In genomic region chr17:66098040-66098439, GRCh38 we compare ENCODE assay signal across 20 cellular contexts.
A peak's percentile ranks its signal among the peaks of the same experiment; 100 is the strongest.
DNase-seq lines count a peak whose midpoint lies in the region; ATAC-seq, FAIRE-seq and TF ChIP-seq lines count a peak whose summit lies in the region.
"Had no signal": no experiment of that assay in that cellular context is flagged by ENCODE, and none has a peak within 500 bp of the region (broad histone marks: within the 10 kb centered on the region; RNA-seq: fewer than 3 reads in every experiment).

No MANE protein-coding gene starts in this region.

- peaks cover 10% of the 10 kb centered on the region for H3K36me3 Mint-ChIP-seq in astrocyte (ENCODE audit: low read depth, unreplicated experiment)
- H3K36me3 Mint-ChIP-seq: CD4-positive, alpha-beta memory T cell had no signal

- no peaks in the 10 kb centered on the region for H3K9me3 ChIP-seq in astrocyte (ENCODE audit: insufficient read depth, low read depth, low read length)
- H3K9me3 ChIP-seq: BE2C had no signal

- no peaks in the 10 kb centered on the region for H3K27me3 Mint-ChIP-seq in astrocyte (ENCODE audit: low read depth, unreplicated experiment)
- H3K27me3 Mint-ChIP-seq: CD4-positive, alpha-beta memory T cell had no signal

- no peaks in the 10 kb centered on the region for H3K4me1 Mint-ChIP-seq in astrocyte (ENCODE audit: low read depth, unreplicated experiment)
- H3K4me1 Mint-ChIP-seq: CD4-positive, alpha-beta memory T cell had no signal

- TF ChIP-seq CTCF in astrocyte (IDR thresholded peaks at IDR 0.05; ENCODE audit: insufficient read depth, low read depth, low read length), result no peak

- no peaks in the 10 kb centered on the region for H3K36me3 ChIP-seq in astrocyte (ENCODE audit: insufficient read depth, low read length)
- H3K36me3 ChIP-seq: BE2C had no signal

- no peaks in the 10 kb centered on the region for H3K4me1 ChIP-seq in astrocyte (ENCODE audit: insufficient read depth, low read length)
- H3K4me1 ChIP-seq: BE2C had no signal

- no peaks in the 10 kb centered on the region for H3K27me3 ChIP-seq in astrocyte (ENCODE audit: insufficient read depth, low read length)

- H3K9me3 Mint-ChIP-seq in astrocyte (ENCODE audit: unreplicated experiment), result peaks cover 2% of the 10 kb centered on the region

- H3K4me3 Mint-ChIP-seq in astrocyte (ENCODE audit: unreplicated experiment), result no peak overlapping the region
- H3K4me3 Mint-ChIP-seq: CD4-positive, alpha-beta memory T cell had no signal

- no peak for ATAC-seq in GM21515 (IDR thresholded peaks at IDR 0.05; ENCODE audit: unreplicated experiment)
- ATAC-seq: Panc1, Right ventricle myocardium inferior had no signal

- H4K20me1 ChIP-seq in astrocyte (ENCODE audit: insufficient read depth, low read length), result no peaks in the 10 kb centered on the region

- H3K4me3 ChIP-seq in astrocyte (ENCODE audit: insufficient read depth, low read depth, low read length), result no peak overlapping the region
- H3K4me3 ChIP-seq: SK-N-MC had no signal

- H3K27ac Mint-ChIP-seq in astrocyte (ENCODE audit: unreplicated experiment), result no peak overlapping the region
- H3K27ac Mint-ChIP-seq: CD4-positive, alpha-beta memory T cell had no signal

- FAIRE-seq in astrocyte (lab: Jason Lieb, UNC), result no peak

- no peaks in the 10 kb centered on the region for H3K79me2 ChIP-seq in astrocyte (ENCODE audit: insufficient read depth, low read length)

- DNase-seq in EH (ENCODE audit: low read depth) (peak; percentile 47), HS-5 (ENCODE audit: low read depth) (peak; percentile 8), astrocyte (ENCODE audit: low read depth) (peak; percentile 2), iris pigment epithelial cell (ENCODE audit: low read depth) (peak; percentile 33), NCI-H1105 treated with DMSO at 0.1 percent for 48 hours (lab: John Stamatoyannopoulos, UW) (no peak)
- DNase-seq in activated effector memory CD4-positive, alpha-beta T cell treated with anti-CD3 and anti-CD28 coated beads, Interleukin-2, amount 50 U/mL, for 16 hours, result no peak
- no peak for DNase-seq in stimulated activated CD4-positive, alpha-beta T cell treated with anti-CD3 and anti-CD28 coated beads, Interleukin-12 subunit alpha, Interleukin-12 subunit beta, amount 100 ng/mL, for 4 hours
- DNase-seq: ACHN; BE2C; CD4-positive, alpha-beta memory T cell; DND-41; H7; NCI-H1048; NCI-H1694; NCI-H345; NCI-H526 treated with DMSO at 0.1 percent for 48 hours had no signal

- no peak overlapping the region for H3K9ac ChIP-seq in astrocyte (ENCODE audit: low read length)

- H2AFZ ChIP-seq in astrocyte (ENCODE audit: low read depth, low read length), result no peak overlapping the region

- H3K4me2 ChIP-seq in astrocyte (ENCODE audit: low read length), result no peak overlapping the region

- H3K27ac ChIP-seq in astrocyte (ENCODE audit: low read depth, low read length), result no peak overlapping the region
- H3K27ac ChIP-seq: SK-N-MC had no signal

Comparison
In these comparisons a context has a peak if more than half of its experiments do, and no peak if none do; other contexts are left out.
1. DNase-seq: peak in EH (single experiment), HS-5 (single experiment), astrocyte (single experiment) and iris pigment epithelial cell (single experiment); none in activated effector memory CD4-positive, alpha-beta T cell treated with anti-CD3 and anti-CD28 coated beads, Interleukin-2, amount 50 U/mL, for 16 hours (single experiment), stimulated activated CD4-positive, alpha-beta T cell treated with anti-CD3 and anti-CD28 coated beads, Interleukin-12 subunit alpha, Interleukin-12 subunit beta, amount 100 ng/mL, for 4 hours (single experiment) and NCI-H1105 treated with DMSO at 0.1 percent for 48 hours (single experiment).